1 cellular context compared by ENCODE assay signal in genomic region chr1:95133687-95134086, GRCh38.
TF ChIP-seq lines count a peak whose summit lies in the region.

No MANE protein-coding gene starts in this region.

TF ChIP-seq in HepG2, 621 proteins besides CTCF, POLR2A, EP300 and RAD21 (continued from another document and continues in another):
- TF ChIP-seq CREM (IDR thresholded peaks at IDR 0.05) = peak; percentile 51; the same call in 1 of the 2 replicates
- TF ChIP-seq CREM (CRISPR knock-in tag; IDR thresholded peaks at IDR 0.05) = no peak
- peak; percentile 70 for TF ChIP-seq NR2F6 (IDR thresholded peaks at IDR 0.05)
- TF ChIP-seq NR2F6 (CRISPR knock-in tag; IDR thresholded peaks at IDR 0.05) = no peak
- TF ChIP-seq SYNCRIP (IDR thresholded peaks at IDR 0.05; ENCODE audit: insufficient read depth, low read depth, low read length) = no peak
- TF ChIP-seq FOXP4 (CRISPR knock-in tag; IDR thresholded peaks at IDR 0.05) = peak; percentile 60
- TF ChIP-seq IRF9 (CRISPR knock-in tag; IDR thresholded peaks at IDR 0.05; ENCODE audit: borderline replicate concordance) = no peak
- peak; percentile 60; the same call in 1 of the 2 replicates for TF ChIP-seq HHEX (CRISPR knock-in tag; IDR thresholded peaks at IDR 0.05)
- TF ChIP-seq ZNF280D (CRISPR knock-in tag; IDR thresholded peaks at IDR 0.05) = 0 out of 2 replicates have a peak, but pooled peaks have one; percentile 68
- no peak for TF ChIP-seq MEF2D (CRISPR knock-in tag; IDR thresholded peaks at IDR 0.05)
- TF ChIP-seq BCL6 (CRISPR knock-in tag; IDR thresholded peaks at IDR 0.05) = peak; percentile 41
- TF ChIP-seq ASH2L (IDR thresholded peaks at IDR 0.05; ENCODE audit: insufficient read length, low read depth, low read length) = peak; percentile 27
- TF ChIP-seq ZNF282 (IDR thresholded peaks at IDR 0.05; ENCODE audit: partially characterized antibody) = no peak
- peak; percentile 28; the same call in 1 of the 2 replicates for TF ChIP-seq SAP130 (CRISPR knock-in tag; IDR thresholded peaks at IDR 0.05; ENCODE audit: low read depth)
- TF ChIP-seq NCOA2 (CRISPR knock-in tag; IDR thresholded peaks at IDR 0.05) = peak; percentile 16; the same call in 1 of the 2 replicates
- TF ChIP-seq HDAC1 (CRISPR knock-in tag; IDR thresholded peaks at IDR 0.05) = 0 out of 2 replicates have a peak, but pooled peaks have one; percentile 65
- no peak for TF ChIP-seq STAG1 (CRISPR knock-in tag; IDR thresholded peaks at IDR 0.05)
- 0 out of 2 replicates have a peak, but pooled peaks have one; percentile 75 for TF ChIP-seq ZBTB34 (CRISPR knock-in tag; IDR thresholded peaks at IDR 0.05)
- TF ChIP-seq SIN3A (IDR thresholded peaks at IDR 0.05; ENCODE audit: borderline replicate concordance, low read depth, low read length) = no peak
- TF ChIP-seq SP140L (CRISPR knock-in tag; IDR thresholded peaks at IDR 0.05; ENCODE audit: borderline replicate concordance) = no peak
- peak; percentile 47; the same call in 1 of the 2 replicates for TF ChIP-seq NR2C2 (CRISPR knock-in tag; IDR thresholded peaks at IDR 0.05; ENCODE audit: borderline replicate concordance)
- no peak for TF ChIP-seq SMYD3 (CRISPR knock-in tag; IDR thresholded peaks at IDR 0.05)
- TF ChIP-seq RELA (CRISPR knock-in tag; IDR thresholded peaks at IDR 0.05) = no peak
- TF ChIP-seq ZBTB7B (CRISPR knock-in tag; IDR thresholded peaks at IDR 0.05) = no peak
- TF ChIP-seq USF2 (IDR thresholded peaks at IDR 0.05; ENCODE audit: low read depth, low read length) = no peak
- TF ChIP-seq USF2 (CRISPR knock-in tag; IDR thresholded peaks at IDR 0.05; ENCODE audit: borderline replicate concordance) = no peak
- TF ChIP-seq REPIN1 (CRISPR knock-in tag; IDR thresholded peaks at IDR 0.05; ENCODE audit: borderline replicate concordance, low read depth) = peak; percentile 71
- TF ChIP-seq ZNF577 (CRISPR knock-in tag; IDR thresholded peaks at IDR 0.05; ENCODE audit: borderline replicate concordance, low read depth) = no peak
- peak; percentile 14; the same call in 1 of the 2 replicates for TF ChIP-seq FOXA1 (IDR thresholded peaks at IDR 0.05)
- TF ChIP-seq FOXA1 (CRISPR knock-in tag; IDR thresholded peaks at IDR 0.05) = peak; percentile 45
- peak; percentile 65 for TF ChIP-seq TEAD3 (CRISPR knock-in tag; optimal IDR thresholded peaks at IDR 0.05; ENCODE audit: borderline replicate concordance)
- TF ChIP-seq CEBPB (IDR thresholded peaks at IDR 0.05; ENCODE audit: borderline replicate concordance, low read depth, low read length) = peak; percentile 0; the same call in 1 of the 2 replicates
- TF ChIP-seq ZNF609 (CRISPR knock-in tag; IDR thresholded peaks at IDR 0.05; ENCODE audit: borderline replicate concordance) = peak; percentile 83
- TF ChIP-seq ZNF292 (CRISPR knock-in tag; IDR thresholded peaks at IDR 0.05; ENCODE audit: borderline replicate concordance, low read depth) = peak; percentile 76; the same call in 1 of the 2 replicates
- 0 out of 2 replicates have a peak, but pooled peaks have one; percentile 8 for TF ChIP-seq ATF7 (IDR thresholded peaks at IDR 0.05)
- TF ChIP-seq ATF7 (CRISPR knock-in tag; IDR thresholded peaks at IDR 0.05) = no peak
- no peak for TF ChIP-seq ZNF124 (CRISPR knock-in tag; IDR thresholded peaks at IDR 0.05)
- TF ChIP-seq FOXA3 (CRISPR knock-in tag; IDR thresholded peaks at IDR 0.05) = peak; percentile 50
- peak; percentile 35; the same call in 1 of the 2 replicates for TF ChIP-seq ZNF264 (CRISPR knock-in tag; IDR thresholded peaks at IDR 0.05)
- peak; percentile 64; the same call in 1 of the 2 replicates for TF ChIP-seq ZMYM4 (CRISPR knock-in tag; IDR thresholded peaks at IDR 0.05)
- TF ChIP-seq KDM1A (CRISPR knock-in tag; IDR thresholded peaks at IDR 0.05) = peak; percentile 60; the same call in 1 of the 2 replicates
- peak; percentile 34; the same call in 1 of the 2 replicates for TF ChIP-seq ISL2 (CRISPR knock-in tag; IDR thresholded peaks at IDR 0.05)
- peak; percentile 75 for TF ChIP-seq HNF4G (IDR thresholded peaks at IDR 0.05; ENCODE audit: borderline replicate concordance, low read depth, low read length)
- TF ChIP-seq HNF4G (CRISPR knock-in tag; IDR thresholded peaks at IDR 0.05; ENCODE audit: borderline replicate concordance, low read depth) = no peak
- no peak for TF ChIP-seq SOX13 (IDR thresholded peaks at IDR 0.05)
- TF ChIP-seq SOX13 (CRISPR knock-in tag; conservative IDR thresholded peaks at IDR 0.05 in 1 of 2, IDR thresholded peaks at IDR 0.05 in 1 of 2) = peak in 1 of 2 experiments; percentile 45; a peak in 1 of 4 replicates
- TF ChIP-seq FOXP1 (IDR thresholded peaks at IDR 0.05) = peak; percentile 66; the same call in 1 of the 2 replicates
- peak; percentile 46; the same call in 1 of the 2 replicates for TF ChIP-seq FOXP1 (CRISPR knock-in tag; IDR thresholded peaks at IDR 0.05)
- TF ChIP-seq NCOR1 (IDR thresholded peaks at IDR 0.05; ENCODE audit: borderline replicate concordance, low read length) = peak; percentile 79; the same call in 1 of the 2 replicates
- TF ChIP-seq ZBTB37 (CRISPR knock-in tag; IDR thresholded peaks at IDR 0.05) = 0 out of 2 replicates have a peak, but pooled peaks have one; percentile 35
- no peak for TF ChIP-seq ZNF841 (CRISPR knock-in tag; IDR thresholded peaks at IDR 0.05; ENCODE audit: borderline replicate concordance)
- no peak for TF ChIP-seq PHB2 (IDR thresholded peaks at IDR 0.05; ENCODE audit: partially characterized antibody)
- TF ChIP-seq GABPA (IDR thresholded peaks at IDR 0.05; ENCODE audit: low read depth, low read length) = no peak
- no peak for TF ChIP-seq GABPA (CRISPR knock-in tag; IDR thresholded peaks at IDR 0.05; ENCODE audit: low read depth)
- TF ChIP-seq ZNF143 (CRISPR knock-in tag; IDR thresholded peaks at IDR 0.05) = no peak
